Comparison of ENCODE assay signal across 14 cellular contexts in genomic region chr3:169144691-169145090, GRCh38.
DNase-seq lines count a peak whose midpoint lies in the region; ATAC-seq and TF ChIP-seq lines count a peak whose summit lies in the region.
"Had no signal": no experiment of that assay in that cellular context is flagged by ENCODE, and none has a peak within 500 bp of the region (broad histone marks: within the 10 kb centered on the region; RNA-seq: fewer than 3 reads in every experiment).

No MANE protein-coding gene starts in this region.

- peak overlapping the region in 11 of 12 donors; percentile 18 to 72 (median 60) for H3K4me3 ChIP-seq in heart left ventricle
- peak overlapping the region; percentile 8 for H3K4me3 ChIP-seq in coronary artery
- H3K4me3 ChIP-seq in mesodermal cell (ENCODE audit: extremely low read depth, insufficient read depth, low read length, poor library complexity, severe bottlenecking): peak overlapping the region; percentile 56
- H3K4me3 ChIP-seq in urinary bladder (ENCODE audit: low read depth, low read length): peak overlapping the region; percentile 44
- H3K4me3 ChIP-seq: prostate gland had no signal

- no peak for TF ChIP-seq POLR2A in heart left ventricle (IDR thresholded peaks at IDR 0.05)

- TF ChIP-seq CTCF in heart left ventricle (IDR thresholded peaks at IDR 0.05) (no peak), coronary artery (IDR thresholded peaks at IDR 0.05) (no peak)

- no peak for DNase-seq in heart left ventricle
- DNase-seq in left cardiac atrium: no peak
- DNase-seq in coronary artery (ENCODE audit: low spot score): no peak
- no peak for DNase-seq in iPS-NIHi11 (ENCODE audit: low spot score)
- no peak for DNase-seq in ureter (ENCODE audit: low spot score)
- DNase-seq: 8988T; activated CD4-positive, alpha-beta T cell treated with anti-CD3 and anti-CD28 coated beads, Interleukin-2, amount 10 ng/mL, durations not matched to agents 7 days and 5 days; central memory CD4-positive, alpha-beta T cell; NCI-H2171; T-cell had no signal

- H3K27ac ChIP-seq in heart left ventricle: peak overlapping the region; percentile 7 to 92 (median 79)
- H3K27ac ChIP-seq in coronary artery: no peak overlapping the region
- no peak overlapping the region for H3K27ac ChIP-seq in mesodermal cell (ENCODE audit: low read depth, low read length, severe bottlenecking)
- H3K27ac ChIP-seq in urinary bladder (ENCODE audit: low read depth): no peak overlapping the region
- H3K27ac ChIP-seq: prostate gland had no signal

- ATAC-seq in heart left ventricle (no peak), left cardiac atrium (no peak), GM18868 (IDR thresholded peaks at IDR 0.05; ENCODE audit: unreplicated experiment) (no peak)
- ATAC-seq: T-cell had no signal

- peaks cover 0 to 35% (median 6%) of the 10 kb centered on the region in 12 donors for H3K4me1 ChIP-seq in heart left ventricle
- peaks cover 10% of the 10 kb centered on the region for H3K4me1 ChIP-seq in mesodermal cell (ENCODE audit: control insufficient read depth, insufficient read depth, low read length, poor library complexity, severe bottlenecking)
- no peaks in the 10 kb centered on the region for H3K4me1 ChIP-seq in urinary bladder (ENCODE audit: insufficient read depth)
- H3K4me1 ChIP-seq: prostate gland had no signal

- H3K36me3 ChIP-seq in heart left ventricle (peaks cover 0 to 3% (median 0%) of the 10 kb centered on the region in 9 donors), mesodermal cell (ENCODE audit: control insufficient read depth, insufficient read depth, low read length) (no peaks in the 10 kb centered on the region), urinary bladder (ENCODE audit: insufficient read depth) (no peaks in the 10 kb centered on the region)
- H3K36me3 ChIP-seq: prostate gland had no signal

- WGBS in heart left ventricle, 4 donors: 51 to 65% (median 59%) methylated on average over 1 of the region's 1 CpG
- no CpG with 5 or more reads among the region's 1 CpG for WGBS in mesodermal cell (ENCODE audit: insufficient coverage in 2 of 2), 2 experiments
- WGBS in urinary bladder: 74% methylated on average over 1 of the region's 1 CpG

- intact Hi-C loops in heart left ventricle (cut with DNase I): loop anchor here in 9 of 10 donors (5.0 to 10.0 kb wide), 10 partner anchors 102 to 623 kb away; partner anchors contain the start of genes ACTRT3 (in 2 of the 9), MECOM (in 2 of the 9) and TERC (in 2 of the 9)
- intact Hi-C loops in left cardiac atrium (cut with DNase I): loop anchor here (5.0 kb wide), 2 partner anchors 518 to 598 kb away; partner anchors contain the start of gene MECOM (in 1 of the 2)

- H3K9me3 ChIP-seq in heart left ventricle (no peaks in the 10 kb centered on the region), mesodermal cell (ENCODE audit: control insufficient read depth, low read length) (no peaks in the 10 kb centered on the region)
- H3K9me3 ChIP-seq: prostate gland had no signal

- peaks cover 0 to 53% (median 44%) of the 10 kb centered on the region in 9 donors for H3K27me3 ChIP-seq in heart left ventricle

Comparison
In these comparisons a context has a peak if more than half of its experiments do, and no peak if none do; other contexts are left out.
1. H3K27ac ChIP-seq: peak in heart left ventricle (12 of 12); none in coronary artery (0 of 2), mesodermal cell (single experiment) and urinary bladder (single experiment).
2. H3K4me3 ChIP-seq: peak in every context shown above with its lines; median percentile 60 in heart left ventricle; 56 in mesodermal cell; 44 in urinary bladder; 8 in coronary artery.